22 cellular contexts compared by ENCODE assay signal in genomic region chr1:201964266-201964665, GRCh38. TPM values are rescaled to one million over a fixed set of nuclear protein-coding genes. Genes with fewer than 3 reads are reported as not detected.
A peak's percentile ranks its signal among the peaks of the same experiment; 100 is the strongest.
DNase-seq lines count a peak whose midpoint lies in the region; ATAC-seq and TF ChIP-seq lines count a peak whose summit lies in the region.
"Had no signal": no experiment of that assay in that cellular context is flagged by ENCODE, and none has a peak within 500 bp of the region (broad histone marks: within the 10 kb centered on the region; RNA-seq: fewer than 3 reads in every experiment).

No MANE protein-coding gene starts in this region.

- H4K20me1 ChIP-seq in SK-N-SH (ENCODE audit: insufficient read depth) = no peaks in the 10 kb centered on the region

- TF ChIP-seq CTCF in SK-N-SH (IDR thresholded peaks at IDR 0.05) = no peak
- no peak for TF ChIP-seq CTCF in fibroblast of villous mesenchyme (IDR thresholded peaks at IDR 0.05; ENCODE audit: insufficient read depth, low read depth, low read length)

- no peak for TF ChIP-seq EP300 in SK-N-SH (IDR thresholded peaks at IDR 0.05; ENCODE audit: borderline replicate concordance in 1 of 2, low read depth in 1 of 2, low read length in 1 of 2)

- H3K4me1 ChIP-seq in SK-N-SH (ENCODE audit: control insufficient read depth in 1 of 2, insufficient read depth in 2 of 2, low read depth in 1 of 2, low read length in 1 of 2) = no peaks in the 10 kb centered on the region
- no peaks in the 10 kb centered on the region for H3K4me1 ChIP-seq in adipocyte (ENCODE audit: control insufficient read depth, insufficient read depth, low read length)
- H3K4me1 ChIP-seq: SJCRH30 had no signal

- H3K27ac ChIP-seq in SK-N-SH (ENCODE audit: low read depth in 2 of 2, low read length in 1 of 2) = no peak overlapping the region
- H3K27ac ChIP-seq: 22Rv1, RWPE1, SJCRH30 had no signal

- ATAC-seq in SK-N-SH treated with all-trans-retinoic acid at 6 μM for 48 hours = no peak
- ATAC-seq in GM21390 (IDR thresholded peaks at IDR 0.05; ENCODE audit: unreplicated experiment) = no peak
- no peak for ATAC-seq in HG03196 (IDR thresholded peaks at IDR 0.05; ENCODE audit: unreplicated experiment)
- ATAC-seq in HG03378 (IDR thresholded peaks at IDR 0.05; ENCODE audit: unreplicated experiment) = no peak

- no peak overlapping the region for H3K4me3 ChIP-seq in SK-N-SH (ENCODE audit: low read depth in 2 of 2, low read length in 1 of 2)
- H3K4me3 ChIP-seq in adipocyte (ENCODE audit: low read length) = no peak overlapping the region
- no peak overlapping the region for H3K4me3 ChIP-seq in fibroblast of villous mesenchyme (ENCODE audit: low read depth, low read length)
- H3K4me3 ChIP-seq: SJCRH30 had no signal

- DNase-seq in SK-N-SH (no peak), adipocyte (ENCODE audit: low read depth) (peak; percentile 72), fibroblast of villous mesenchyme (ENCODE audit: low read depth) (peak; percentile 90)
- no peak for DNase-seq in stimulated activated CD4-positive, alpha-beta T cell treated with anti-CD3 and anti-CD28 coated beads, Interleukin-4, amount 100 ng/mL, for 4 hours
- DNase-seq: Calu3; CD4-positive, CD25-positive, alpha-beta regulatory T cell; GDM1; GOT3; NCI-H1048; NCI-H2107; NCI-H345; NCI-H69; NK-92 treated with Interleukin-12 subunit alpha and Interleukin-12 subunit beta, amount 100 ng/mL, for 24 hours; OCI-M1; SJCRH30 had no signal

- WGBS in SK-N-SH (ENCODE audit: low lambda C conversion rate) = 94% methylated on average over 1 of the region's 1 CpG

- CTCF ChIA-PET in SK-N-SH (lab: Yijun Ruan, JAX) = interaction anchor here (0.8 to 7.5 kb wide), 6 partner anchors 9 to 87 kb away, joined by 3 to 88 read pairs (median 6); no protein-coding TSS in a partner anchor

- no peaks in the 10 kb centered on the region for H3K9me2 ChIP-seq in SK-N-SH

- H3K36me3 ChIP-seq in SK-N-SH (replicated peaks in 1 of 2; ENCODE audit: control insufficient read depth in 1 of 2, insufficient read depth in 2 of 2, low read length in 1 of 2) (peaks cover 57 to 85% of the 10 kb centered on the region in 2 experiments), adipocyte (ENCODE audit: control insufficient read depth, insufficient read depth, low read length, severe bottlenecking) (peaks cover 87% of the 10 kb centered on the region)

- peaks cover 46% of the 10 kb centered on the region for H3K79me2 ChIP-seq in SK-N-SH (ENCODE audit: insufficient read depth)

- no peak overlapping the region for H3K4me2 ChIP-seq in SK-N-SH

- H2AFZ ChIP-seq in SK-N-SH (ENCODE audit: low read depth) = no peak overlapping the region

- peaks cover 65% of the 10 kb centered on the region for H3F3A ChIP-seq in SK-N-SH (replicated peaks; ENCODE audit: insufficient read depth)

- H3K9ac ChIP-seq in SK-N-SH (no peak overlapping the region), adipocyte (ENCODE audit: low read length) (no peak overlapping the region)

- H3K9me3 ChIP-seq in SK-N-SH = no peaks in the 10 kb centered on the region
- H3K9me3 ChIP-seq in adipocyte (ENCODE audit: control insufficient read depth, low read length) = no peaks in the 10 kb centered on the region
- H3K9me3 ChIP-seq: SJCRH30 had no signal

- H3K27me3 ChIP-seq in SK-N-SH (ENCODE audit: insufficient read depth) (no peaks in the 10 kb centered on the region), adipocyte (replicated peaks; ENCODE audit: control insufficient read depth, insufficient read depth, low read length) (no peaks in the 10 kb centered on the region)
- H3K27me3 ChIP-seq: SJCRH30 had no signal

- POLR2A ChIA-PET in SK-N-SH (lab: Yijun Ruan, JAX) = interaction anchor here (1.4 kb wide), 1 partner anchor 9 kb away, joined by 3 read pairs; the partner anchor contains the start of gene TIMM17A

- no peak for TF ChIP-seq RAD21 in SK-N-SH (IDR thresholded peaks at IDR 0.05; ENCODE audit: low read length)

TF ChIP-seq in SK-N-SH, 30 proteins besides CTCF, POLR2A, EP300 and RAD21:
- peak; percentile 24; the same call in 1 of the 2 replicates for TF ChIP-seq TCF12 (IDR thresholded peaks at IDR 0.05)
- TF ChIP-seq TAF1 (IDR thresholded peaks at IDR 0.05; ENCODE audit: borderline replicate concordance, low read depth, low read length) = no peak
- TF ChIP-seq FOSL2 (IDR thresholded peaks at IDR 0.05; ENCODE audit: borderline replicate concordance, low read depth) = no peak

TF ChIP-seq in SK-N-SH treated with all-trans-retinoic acid at 6 μM for 48 hours, 23 proteins besides CTCF, POLR2A, EP300 and RAD21:
- TF ChIP-seq TOX (CRISPR knock-in tag; IDR thresholded peaks at IDR 0.05; ENCODE audit: borderline replicate concordance) = no peak
- TF ChIP-seq GLIS3 (CRISPR knock-in tag; IDR thresholded peaks at IDR 0.05) = no peak
- TF ChIP-seq PATZ1 (CRISPR knock-in tag; IDR thresholded peaks at IDR 0.05; ENCODE audit: borderline replicate concordance) = no peak
- TF ChIP-seq ZNF8 (CRISPR knock-in tag; IDR thresholded peaks at IDR 0.05) = no peak
- TF ChIP-seq TCF4 (CRISPR knock-in tag; IDR thresholded peaks at IDR 0.05; ENCODE audit: borderline replicate concordance) = no peak

RNA-seq across cellular contexts. Expression of gene TIMM17A, which starts 9.0 kb away (rescaled TPM):
- polyA plus RNA-seq in SK-N-SH (2012; rRNA removed) = 33.6 and 51.6 TPM in 2 replicates
- polyA plus RNA-seq in SK-N-SH (2012; cell fraction: cytosol; rRNA removed) = 59.3 and 72.7 TPM in 2 replicates
- polyA plus RNA-seq in SK-N-SH (2012; cell fraction: nucleus; rRNA removed) = 20.6 and 39.2 TPM in 2 replicates
- total RNA-seq in fibroblast of villous mesenchyme = 58.9 and 94.1 TPM in 2 replicates

RNA-seq across cellular contexts. Expression of gene LMOD1, which starts 17.9 kb away (rescaled TPM):
- polyA plus RNA-seq in SK-N-SH (2012; rRNA removed) = 2.7 and 4.9 TPM in 2 replicates
- 2.5 and 2.8 TPM in 2 replicates for polyA plus RNA-seq in SK-N-SH (2012; cell fraction: cytosol; rRNA removed)
- 7.2 and 8.2 TPM in 2 replicates for polyA plus RNA-seq in SK-N-SH (2012; cell fraction: nucleus; rRNA removed)
- total RNA-seq in fibroblast of villous mesenchyme = 44.1 and 50.1 TPM in 2 replicates
- total RNA-seq: Calu3; CD4-positive, CD25-positive, alpha-beta regulatory T cell; SJCRH30 had no signal
- polyA plus RNA-seq: CD4-positive, CD25-positive, alpha-beta regulatory T cell; IgD-negative memory B cell had no signal

RNA-seq across cellular contexts. Expression of gene RNPEP, which starts 18.2 kb away (rescaled TPM):
- 36.7 and 46.7 TPM in 2 replicates for polyA plus RNA-seq in SK-N-SH (2012; rRNA removed)
- polyA plus RNA-seq in SK-N-SH (2012; cell fraction: cytosol; rRNA removed) = 45.5 and 49.7 TPM in 2 replicates
- 84.1 and 88.4 TPM in 2 replicates for polyA plus RNA-seq in SK-N-SH (2012; cell fraction: nucleus; rRNA removed)
- 77.0 and 93.7 TPM in 2 replicates for total RNA-seq in fibroblast of villous mesenchyme

RNA-seq across cellular contexts. Expression of gene ELF3, which starts 46.1 kb away (rescaled TPM):
- 0.10 and 0.11 TPM in 2 replicates for polyA plus RNA-seq in SK-N-SH (2012; rRNA removed)
- polyA plus RNA-seq in SK-N-SH (2012; cell fraction: cytosol; rRNA removed) = 0.04 and 0.05 TPM in 2 replicates
- polyA plus RNA-seq in SK-N-SH (2012; cell fraction: nucleus; rRNA removed) = 1.3 and 1.5 TPM in 2 replicates
- total RNA-seq in fibroblast of villous mesenchyme = 0.32 and 3.9 TPM in 2 replicates
- polyA plus RNA-seq: CD4-positive, CD25-positive, alpha-beta regulatory T cell; IgD-negative memory B cell had no signal

Comparison
In these comparisons a context has a peak if more than half of its experiments do, and no peak if none do; other contexts are left out.
1. DNase-seq: peak in adipocyte (single experiment) and fibroblast of villous mesenchyme (single experiment); none in SK-N-SH (single experiment) and stimulated activated CD4-positive, alpha-beta T cell treated with anti-CD3 and anti-CD28 coated beads, Interleukin-4, amount 100 ng/mL, for 4 hours (0 of 2).